Comparison of ENCODE assay signal across 1 cellular context in the genomic region with DNA sequence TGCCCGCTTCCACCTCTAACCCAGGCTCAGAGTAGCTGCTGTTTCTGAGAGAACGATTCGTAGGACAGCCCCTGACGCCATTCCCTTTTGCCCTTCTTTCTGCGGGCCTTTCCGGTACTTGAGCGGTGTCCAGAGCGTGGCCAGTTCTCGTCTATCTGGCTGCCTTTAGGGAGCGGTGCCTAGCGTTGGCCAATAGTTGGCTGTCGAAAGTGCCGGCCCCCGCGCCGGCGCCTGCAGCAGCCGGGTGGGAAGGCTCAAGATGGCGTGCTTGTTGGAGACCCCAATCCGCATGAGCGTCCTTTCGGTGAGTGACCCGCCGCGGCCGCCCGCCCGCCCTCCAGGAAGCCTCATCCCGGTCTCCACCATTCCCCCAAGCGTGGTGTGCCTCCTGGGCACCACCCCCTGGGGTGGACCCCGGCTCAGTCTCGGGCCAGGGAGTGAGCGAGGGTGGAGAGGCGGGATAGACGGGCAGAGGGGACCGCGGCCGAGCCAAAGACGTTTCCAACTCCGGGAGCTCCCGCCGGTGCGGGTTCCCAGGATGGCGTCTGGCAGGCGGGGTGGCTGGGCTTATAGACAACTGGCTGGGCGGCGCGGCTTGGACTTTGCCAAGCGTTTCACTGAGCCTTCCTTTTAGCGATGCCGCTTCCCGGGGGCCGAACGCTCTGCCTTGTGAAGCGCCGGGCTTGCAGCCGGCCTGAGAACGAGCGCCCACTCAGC.
A peak's percentile ranks its signal among the peaks of the same experiment; 100 is the strongest.
TF ChIP-seq lines count a peak whose summit lies in the region.

Gene ARMC8, plus strand, starts transcription at position 6 of the 717 bp plus-strand sequence. Its CDS starts 254 bp downstream, at position 260.

TF ChIP-seq in GM12878, 131 proteins besides CTCF, POLR2A, EP300 and RAD21 (continued from another document and continues in another):
- TF ChIP-seq, protein P1, sequence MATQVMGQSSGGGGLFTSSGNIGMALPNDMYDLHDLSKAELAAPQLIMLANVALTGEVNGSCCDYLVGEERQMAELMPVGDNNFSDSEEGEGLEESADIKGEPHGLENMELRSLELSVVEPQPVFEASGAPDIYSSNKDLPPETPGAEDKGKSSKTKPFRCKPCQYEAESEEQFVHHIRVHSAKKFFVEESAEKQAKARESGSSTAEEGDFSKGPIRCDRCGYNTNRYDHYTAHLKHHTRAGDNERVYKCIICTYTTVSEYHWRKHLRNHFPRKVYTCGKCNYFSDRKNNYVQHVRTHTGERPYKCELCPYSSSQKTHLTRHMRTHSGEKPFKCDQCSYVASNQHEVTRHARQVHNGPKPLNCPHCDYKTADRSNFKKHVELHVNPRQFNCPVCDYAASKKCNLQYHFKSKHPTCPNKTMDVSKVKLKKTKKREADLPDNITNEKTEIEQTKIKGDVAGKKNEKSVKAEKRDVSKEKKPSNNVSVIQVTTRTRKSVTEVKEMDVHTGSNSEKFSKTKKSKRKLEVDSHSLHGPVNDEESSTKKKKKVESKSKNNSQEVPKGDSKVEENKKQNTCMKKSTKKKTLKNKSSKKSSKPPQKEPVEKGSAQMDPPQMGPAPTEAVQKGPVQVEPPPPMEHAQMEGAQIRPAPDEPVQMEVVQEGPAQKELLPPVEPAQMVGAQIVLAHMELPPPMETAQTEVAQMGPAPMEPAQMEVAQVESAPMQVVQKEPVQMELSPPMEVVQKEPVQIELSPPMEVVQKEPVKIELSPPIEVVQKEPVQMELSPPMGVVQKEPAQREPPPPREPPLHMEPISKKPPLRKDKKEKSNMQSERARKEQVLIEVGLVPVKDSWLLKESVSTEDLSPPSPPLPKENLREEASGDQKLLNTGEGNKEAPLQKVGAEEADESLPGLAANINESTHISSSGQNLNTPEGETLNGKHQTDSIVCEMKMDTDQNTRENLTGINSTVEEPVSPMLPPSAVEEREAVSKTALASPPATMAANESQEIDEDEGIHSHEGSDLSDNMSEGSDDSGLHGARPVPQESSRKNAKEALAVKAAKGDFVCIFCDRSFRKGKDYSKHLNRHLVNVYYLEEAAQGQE (IDR thresholded peaks at IDR 0.05; ENCODE audit: low read depth, low read length), result no peak
- TF ChIP-seq ZNF217 (IDR thresholded peaks at IDR 0.05) (no peak), ZSCAN29 (IDR thresholded peaks at IDR 0.05) (no peak), NR2F1 (conservative IDR thresholded peaks at IDR 0.05) (peak; percentile 88), GATAD2B (conservative IDR thresholded peaks at IDR 0.05; ENCODE audit: low read depth) (peak; percentile 72; the same call in 1 of the 2 replicates), JUND (IDR thresholded peaks at IDR 0.05; ENCODE audit: low read depth, low read length) (no peak), ZBTB4 (CRISPR knock-in tag; IDR thresholded peaks at IDR 0.05) (no peak), NFYA (IDR thresholded peaks at IDR 0.05; ENCODE audit: borderline replicate concordance, low read depth, low read length) (no peak), TCF7 (IDR thresholded peaks at IDR 0.05; ENCODE audit: borderline replicate concordance) (no peak), ZNF622 (IDR thresholded peaks at IDR 0.05) (no peak), TARDBP (IDR thresholded peaks at IDR 0.05; ENCODE audit: borderline replicate concordance) (no peak), SIX5 (IDR thresholded peaks at IDR 0.05; ENCODE audit: low read depth, low read length, severe bottlenecking) (no peak), CBFB (IDR thresholded peaks at IDR 0.05; ENCODE audit: low read depth) (no peak), BRCA1 (IDR thresholded peaks at IDR 0.05; ENCODE audit: low read depth, low read length) (no peak), SMARCA5 (IDR thresholded peaks at IDR 0.05) (peak; percentile 80; the same call in 1 of the 2 replicates), SREBF1 (IDR thresholded peaks at IDR 0.05; ENCODE audit: low read length) (no peak), KAT2A (conservative IDR thresholded peaks at IDR 0.05; ENCODE audit: control insufficient read depth, low read depth, low read length) (no peak), PRDM15 (CRISPR knock-in tag; IDR thresholded peaks at IDR 0.05) (no peak), NFIC (IDR thresholded peaks at IDR 0.05; ENCODE audit: low read depth, low read length) (no peak), NFXL1 (IDR thresholded peaks at IDR 0.05; ENCODE audit: borderline replicate concordance) (no peak), TCF12 (IDR thresholded peaks at IDR 0.05; ENCODE audit: low read depth, low read length) (no peak), ATF7 (IDR thresholded peaks at IDR 0.05; ENCODE audit: low read depth) (peak; percentile 80), GABPA (IDR thresholded peaks at IDR 0.05; ENCODE audit: low read depth) (0 out of 2 replicates have a peak, but pooled peaks have one; percentile 38), STAT1 (conservative IDR thresholded peaks at IDR 0.05) (no peak), SMAD1 (IDR thresholded peaks at IDR 0.05; ENCODE audit: low read depth, partially characterized antibody) (no peak), MYB (IDR thresholded peaks at IDR 0.05; ENCODE audit: borderline replicate concordance, low read depth, low read length) (no peak), BCL11A (IDR thresholded peaks at IDR 0.05; ENCODE audit: low read depth, low read length) (no peak)
- TF ChIP-seq, protein P2, sequence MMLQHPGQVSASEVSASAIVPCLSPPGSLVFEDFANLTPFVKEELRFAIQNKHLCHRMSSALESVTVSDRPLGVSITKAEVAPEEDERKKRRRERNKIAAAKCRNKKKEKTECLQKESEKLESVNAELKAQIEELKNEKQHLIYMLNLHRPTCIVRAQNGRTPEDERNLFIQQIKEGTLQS (IDR thresholded peaks at IDR 0.05; ENCODE audit: borderline replicate concordance, extremely low read depth, low read depth, low read length), result no peak
- TF ChIP-seq, protein P3, sequence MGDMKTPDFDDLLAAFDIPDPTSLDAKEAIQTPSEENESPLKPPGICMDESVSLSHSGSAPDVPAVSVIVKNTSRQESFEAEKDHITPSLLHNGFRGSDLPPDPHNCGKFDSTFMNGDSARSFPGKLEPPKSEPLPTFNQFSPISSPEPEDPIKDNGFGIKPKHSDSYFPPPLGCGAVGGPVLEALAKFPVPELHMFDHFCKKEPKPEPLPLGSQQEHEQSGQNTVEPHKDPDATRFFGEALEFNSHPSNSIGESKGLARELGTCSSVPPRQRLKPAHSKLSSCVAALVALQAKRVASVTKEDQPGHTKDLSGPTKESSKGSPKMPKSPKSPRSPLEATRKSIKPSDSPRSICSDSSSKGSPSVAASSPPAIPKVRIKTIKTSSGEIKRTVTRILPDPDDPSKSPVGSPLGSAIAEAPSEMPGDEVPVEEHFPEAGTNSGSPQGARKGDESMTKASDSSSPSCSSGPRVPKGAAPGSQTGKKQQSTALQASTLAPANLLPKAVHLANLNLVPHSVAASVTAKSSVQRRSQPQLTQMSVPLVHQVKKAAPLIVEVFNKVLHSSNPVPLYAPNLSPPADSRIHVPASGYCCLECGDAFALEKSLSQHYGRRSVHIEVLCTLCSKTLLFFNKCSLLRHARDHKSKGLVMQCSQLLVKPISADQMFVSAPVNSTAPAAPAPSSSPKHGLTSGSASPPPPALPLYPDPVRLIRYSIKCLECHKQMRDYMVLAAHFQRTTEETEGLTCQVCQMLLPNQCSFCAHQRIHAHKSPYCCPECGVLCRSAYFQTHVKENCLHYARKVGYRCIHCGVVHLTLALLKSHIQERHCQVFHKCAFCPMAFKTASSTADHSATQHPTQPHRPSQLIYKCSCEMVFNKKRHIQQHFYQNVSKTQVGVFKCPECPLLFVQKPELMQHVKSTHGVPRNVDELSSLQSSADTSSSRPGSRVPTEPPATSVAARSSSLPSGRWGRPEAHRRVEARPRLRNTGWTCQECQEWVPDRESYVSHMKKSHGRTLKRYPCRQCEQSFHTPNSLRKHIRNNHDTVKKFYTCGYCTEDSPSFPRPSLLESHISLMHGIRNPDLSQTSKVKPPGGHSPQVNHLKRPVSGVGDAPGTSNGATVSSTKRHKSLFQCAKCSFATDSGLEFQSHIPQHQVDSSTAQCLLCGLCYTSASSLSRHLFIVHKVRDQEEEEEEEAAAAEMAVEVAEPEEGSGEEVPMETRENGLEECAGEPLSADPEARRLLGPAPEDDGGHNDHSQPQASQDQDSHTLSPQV (IDR thresholded peaks at IDR 0.05), result 0 out of 2 replicates have a peak, but pooled peaks have one; percentile 12
- TF ChIP-seq, protein P4, sequence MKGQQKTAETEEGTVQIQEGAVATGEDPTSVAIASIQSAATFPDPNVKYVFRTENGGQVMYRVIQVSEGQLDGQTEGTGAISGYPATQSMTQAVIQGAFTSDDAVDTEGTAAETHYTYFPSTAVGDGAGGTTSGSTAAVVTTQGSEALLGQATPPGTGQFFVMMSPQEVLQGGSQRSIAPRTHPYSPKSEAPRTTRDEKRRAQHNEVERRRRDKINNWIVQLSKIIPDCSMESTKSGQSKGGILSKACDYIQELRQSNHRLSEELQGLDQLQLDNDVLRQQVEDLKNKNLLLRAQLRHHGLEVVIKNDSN (IDR thresholded peaks at IDR 0.05; ENCODE audit: borderline replicate concordance, extremely low read length, insufficient read depth, low read depth, low read length), result peak; percentile 12
- TF ChIP-seq, protein P5, sequence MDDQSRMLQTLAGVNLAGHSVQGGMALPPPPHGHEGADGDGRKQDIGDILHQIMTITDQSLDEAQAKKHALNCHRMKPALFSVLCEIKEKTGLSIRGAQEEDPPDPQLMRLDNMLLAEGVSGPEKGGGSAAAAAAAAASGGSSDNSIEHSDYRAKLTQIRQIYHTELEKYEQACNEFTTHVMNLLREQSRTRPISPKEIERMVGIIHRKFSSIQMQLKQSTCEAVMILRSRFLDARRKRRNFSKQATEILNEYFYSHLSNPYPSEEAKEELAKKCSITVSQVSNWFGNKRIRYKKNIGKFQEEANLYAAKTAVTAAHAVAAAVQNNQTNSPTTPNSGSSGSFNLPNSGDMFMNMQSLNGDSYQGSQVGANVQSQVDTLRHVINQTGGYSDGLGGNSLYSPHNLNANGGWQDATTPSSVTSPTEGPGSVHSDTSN (IDR thresholded peaks at IDR 0.05; ENCODE audit: insufficient replicate concordance, low read depth, low read length), result no peak
- TF ChIP-seq, protein P6, sequence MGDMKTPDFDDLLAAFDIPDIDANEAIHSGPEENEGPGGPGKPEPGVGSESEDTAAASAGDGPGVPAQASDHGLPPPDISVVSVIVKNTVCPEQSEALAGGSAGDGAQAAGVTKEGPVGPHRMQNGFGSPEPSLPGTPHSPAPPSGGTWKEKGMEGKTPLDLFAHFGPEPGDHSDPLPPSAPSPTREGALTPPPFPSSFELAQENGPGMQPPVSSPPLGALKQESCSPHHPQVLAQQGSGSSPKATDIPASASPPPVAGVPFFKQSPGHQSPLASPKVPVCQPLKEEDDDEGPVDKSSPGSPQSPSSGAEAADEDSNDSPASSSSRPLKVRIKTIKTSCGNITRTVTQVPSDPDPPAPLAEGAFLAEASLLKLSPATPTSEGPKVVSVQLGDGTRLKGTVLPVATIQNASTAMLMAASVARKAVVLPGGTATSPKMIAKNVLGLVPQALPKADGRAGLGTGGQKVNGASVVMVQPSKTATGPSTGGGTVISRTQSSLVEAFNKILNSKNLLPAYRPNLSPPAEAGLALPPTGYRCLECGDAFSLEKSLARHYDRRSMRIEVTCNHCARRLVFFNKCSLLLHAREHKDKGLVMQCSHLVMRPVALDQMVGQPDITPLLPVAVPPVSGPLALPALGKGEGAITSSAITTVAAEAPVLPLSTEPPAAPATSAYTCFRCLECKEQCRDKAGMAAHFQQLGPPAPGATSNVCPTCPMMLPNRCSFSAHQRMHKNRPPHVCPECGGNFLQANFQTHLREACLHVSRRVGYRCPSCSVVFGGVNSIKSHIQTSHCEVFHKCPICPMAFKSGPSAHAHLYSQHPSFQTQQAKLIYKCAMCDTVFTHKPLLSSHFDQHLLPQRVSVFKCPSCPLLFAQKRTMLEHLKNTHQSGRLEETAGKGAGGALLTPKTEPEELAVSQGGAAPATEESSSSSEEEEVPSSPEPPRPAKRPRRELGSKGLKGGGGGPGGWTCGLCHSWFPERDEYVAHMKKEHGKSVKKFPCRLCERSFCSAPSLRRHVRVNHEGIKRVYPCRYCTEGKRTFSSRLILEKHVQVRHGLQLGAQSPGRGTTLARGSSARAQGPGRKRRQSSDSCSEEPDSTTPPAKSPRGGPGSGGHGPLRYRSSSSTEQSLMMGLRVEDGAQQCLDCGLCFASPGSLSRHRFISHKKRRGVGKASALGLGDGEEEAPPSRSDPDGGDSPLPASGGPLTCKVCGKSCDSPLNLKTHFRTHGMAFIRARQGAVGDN (IDR thresholded peaks at IDR 0.05), result 0 out of 2 replicates have a peak, but pooled peaks have one; percentile 57
